Comparison of ENCODE assay signal across 16 cellular contexts in genomic region chr20:41279546-41280225, GRCh38. TPM values are rescaled to one million over a fixed set of nuclear protein-coding genes. Genes with fewer than 3 reads are reported as not detected.
DNase-seq lines count a peak whose midpoint lies in the region; ATAC-seq, FAIRE-seq and TF ChIP-seq lines count a peak whose summit lies in the region.
"Had no signal": no experiment of that assay in that cellular context is flagged by ENCODE, and none has a peak within 500 bp of the region (broad histone marks: within the 10 kb centered on the region; RNA-seq: fewer than 3 reads in every experiment).

No MANE protein-coding gene starts in this region.

- H3K27me3 ChIP-seq in gastrocnemius medialis (no peaks in the 10 kb centered on the region), spleen (replicated peaks in 1 of 7) (no peaks in the 10 kb centered on the region)
- H3K27me3 ChIP-seq: vagina had no signal

- DNase-seq in GM19239 (ENCODE audit: insufficient read length, low spot score), result peak; percentile 10
- peak in 37 of 42 donors; percentile 17 to 77 (median 44) for DNase-seq in head of caudate nucleus
- no peak for DNase-seq in gastrocnemius medialis
- DNase-seq in spleen, result no peak
- DNase-seq: activated gamma-delta T cell treated with Interleukin-2 at 50 U/mL for 16 hours; H9; immature natural killer cell; NCI-H1048; stimulated activated CD4-positive, alpha-beta T cell treated with anti-CD3 and anti-CD28 coated beads, Interleukin-4, amount 100 ng/mL, for 24 hours had no signal

- in situ Hi-C loops in gastrocnemius medialis (cut with MboI; ENCODE audit: low sequenced_read_pairs in 4 of 4), result no loop called here

- intact Hi-C loops in head of caudate nucleus (cut with DNase I) (no loop called here), gastrocnemius medialis (cut with DNase I; ENCODE audit: low total_unique reads) (no loop called here), spleen (cut with DNase I; ENCODE audit: low total_unique reads) (no loop called here)

- TF ChIP-seq CTCF in gastrocnemius medialis (IDR thresholded peaks at IDR 0.05 in 4 of 5, conservative IDR thresholded peaks at IDR 0.05 in 1 of 5), result no peak
- TF ChIP-seq CTCF in spleen (IDR thresholded peaks at IDR 0.05 in 8 of 11, conservative IDR thresholded peaks at IDR 0.05 in 3 of 11), result no peak

- ATAC-seq in HG02885 (IDR thresholded peaks at IDR 0.05; ENCODE audit: poor library complexity, unreplicated experiment) (peak; percentile 52), gastrocnemius medialis (no peak), GM21526 (IDR thresholded peaks at IDR 0.05; ENCODE audit: low FRiP score, unreplicated experiment) (no peak), esophagus mucosa (no peak)
- ATAC-seq: SK-N-SH treated with all-trans-retinoic acid at 6 μM for 48 hours; stimulated activated effector memory CD8-positive, alpha-beta T cell treated with anti-CD3 and anti-CD28 coated beads, Interleukin-12 subunit alpha, Interleukin-12 subunit beta, amount 100 ng/mL, for 72 hours had no signal

- H3K36me3 ChIP-seq in gastrocnemius medialis (no peaks in the 10 kb centered on the region), spleen (no peaks in the 10 kb centered on the region)
- H3K36me3 ChIP-seq: vagina had no signal

- TF ChIP-seq POLR2A in gastrocnemius medialis (IDR thresholded peaks at IDR 0.05), result no peak
- no peak for TF ChIP-seq POLR2A in spleen (IDR thresholded peaks at IDR 0.05)

- H3K27ac ChIP-seq in gastrocnemius medialis (peak overlapping the region in 3 of 4 donors; percentile 1 to 66 (median 47)), spleen (no peak overlapping the region)
- H3K27ac ChIP-seq: vagina had no signal

- FAIRE-seq in GM19239 (lab: Jason Lieb, UNC), result no peak
- FAIRE-seq: frontal cortex had no signal

- 42 to 57% (median 44%) methylated on average over 3 of the region's 3 CpGs for WGBS in spleen, 5 donors

- H3K4me3 ChIP-seq in gastrocnemius medialis (no peak overlapping the region), spleen (no peak overlapping the region)
- H3K4me3 ChIP-seq: vagina had no signal

- H3K9me3 ChIP-seq in gastrocnemius medialis (no peaks in the 10 kb centered on the region), spleen (no peaks in the 10 kb centered on the region)
- H3K9me3 ChIP-seq: vagina had no signal

- H3K4me1 ChIP-seq in gastrocnemius medialis (peaks cover 10 to 28% of the 10 kb centered on the region in 2 donors), spleen (peaks cover 0 to 22% (median 5%) of the 10 kb centered on the region in 6 donors)

RNA-seq across cellular contexts. Expression of gene ZHX3, which starts 37.8 kb away (rescaled TPM):
- 10 to 100 TPM; 20.1 to 30.0 (median 25.9) TPM for total RNA-seq in gastrocnemius medialis
- 10 to 100 TPM in 6 of 7 donors, 1 to 10 TPM in 1; 7.5 to 26.7 (median 19.5) TPM for total RNA-seq in spleen
- polyA plus RNA-seq in spleen, result 1 to 10 TPM; 1.6 to 3.2 (median 2.6) TPM
- 21.1 TPM for total RNA-seq in esophagus mucosa

Comparison
In these comparisons a context has a peak if more than half of its experiments do, and no peak if none do; other contexts are left out.
1. DNase-seq: peak in GM19239 (single experiment) and head of caudate nucleus (37 of 42); none in gastrocnemius medialis (0 of 2) and spleen (single experiment).
2. H3K27ac ChIP-seq: peak in gastrocnemius medialis (3 of 4); none in spleen (0 of 8).